In the genomic region with DNA sequence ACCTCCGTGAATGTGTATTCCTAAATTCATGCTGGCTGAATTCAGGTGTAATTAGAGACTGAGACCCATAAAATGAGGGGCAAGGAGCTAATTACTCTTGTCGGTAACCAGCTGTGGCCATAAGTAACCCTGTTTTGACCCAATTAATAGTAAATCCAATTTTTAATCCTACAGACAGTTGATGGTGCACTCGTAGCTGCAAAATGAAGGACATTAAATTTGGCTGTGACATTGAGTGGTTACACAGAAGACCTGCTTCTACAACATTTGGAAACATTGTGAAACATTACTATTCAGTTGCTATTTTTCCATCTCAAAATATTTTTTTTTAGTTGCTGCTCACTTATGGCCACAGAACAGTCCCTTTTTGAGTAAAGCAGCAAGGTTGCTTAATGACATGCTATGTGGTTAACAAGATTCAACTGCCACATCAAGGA, we compare ENCODE assay signal across 9 cellular contexts. TPM values are rescaled to one million over a fixed set of nuclear protein-coding genes. Genes with fewer than 3 reads are reported as not detected.
DNase-seq lines count a peak whose midpoint lies in the region; TF ChIP-seq lines count a peak whose summit lies in the region.
"Had no signal": no experiment of that assay in that cellular context is flagged by ENCODE, and none has a peak within 500 bp of the region (broad histone marks: within the 10 kb centered on the region; RNA-seq: fewer than 3 reads in every experiment).

No MANE protein-coding gene starts in this region.

- no peaks in the 10 kb centered on the region for H3K9me3 Mint-ChIP-seq in activated CD4-positive, alpha-beta T cell treated with anti-CD3 and anti-CD28 coated beads, Interleukin-2, amount 10 ng/mL, durations not matched to agents 24 days and 14 days
- H3K9me3 Mint-ChIP-seq in nephron progenitor cell = no peaks in the 10 kb centered on the region

- H3K9me3 ChIP-seq in right atrium auricular region (no peaks in the 10 kb centered on the region), testis (no peaks in the 10 kb centered on the region)

- H3K4me3 ChIP-seq in right atrium auricular region (peak overlapping the region; percentile 28 to 29), testis (no peak overlapping the region)

- WGBS in testis, 2 donors = 34 to 39% methylated on average over 3 of the region's 3 CpGs

- DNase-seq in activated CD4-positive, alpha-beta T cell treated with anti-CD3 and anti-CD28 coated beads, Interleukin-2, amount 10 ng/mL, durations not matched to agents 24 days and 14 days = no peak
- no peak for DNase-seq in activated CD4-positive, alpha-beta T cell treated with anti-CD3 and anti-CD28 coated beads for 48 hours
- peak; percentile 93 for DNase-seq in SIG-M5 treated with dmso at 0.1 percent for 504 hours (lab: John Stamatoyannopoulos, UW; ENCODE audit: unreplicated experiment)
- DNase-seq in right atrium auricular region (ENCODE audit: low spot score) = no peak
- DNase-seq in testis = no peak
- DNase-seq in T-helper 9 cell = no peak
- no peak for DNase-seq in pons (ENCODE audit: low spot score)
- DNase-seq in nephron progenitor cell = no peak

- H3K27me3 Mint-ChIP-seq in activated CD4-positive, alpha-beta T cell treated with anti-CD3 and anti-CD28 coated beads, Interleukin-2, amount 10 ng/mL, durations not matched to agents 24 days and 14 days = no peaks in the 10 kb centered on the region
- no peaks in the 10 kb centered on the region for H3K27me3 Mint-ChIP-seq in nephron progenitor cell (ENCODE audit: low read depth, poor library complexity)

- no peak for TF ChIP-seq POLR2A in testis (IDR thresholded peaks at IDR 0.05)

- H3K27me3 ChIP-seq in right atrium auricular region (no peaks in the 10 kb centered on the region), testis (no peaks in the 10 kb centered on the region)

- peak overlapping the region; percentile 79 to 85 for H3K27ac ChIP-seq in right atrium auricular region
- peak overlapping the region; percentile 2 to 78 for H3K27ac ChIP-seq in testis
- H3K27ac ChIP-seq: C4-2B had no signal

- peaks cover 67% of the 10 kb centered on the region for H3K4me1 Mint-ChIP-seq in activated CD4-positive, alpha-beta T cell treated with anti-CD3 and anti-CD28 coated beads, Interleukin-2, amount 10 ng/mL, durations not matched to agents 24 days and 14 days
- peaks cover 9% of the 10 kb centered on the region for H3K4me1 Mint-ChIP-seq in nephron progenitor cell

- H3K36me3 ChIP-seq in right atrium auricular region = peaks cover 16% of the 10 kb centered on the region
- H3K36me3 ChIP-seq in testis (ENCODE audit: low read depth, missing control alignments) = no peaks in the 10 kb centered on the region

- H3K27ac Mint-ChIP-seq in activated CD4-positive, alpha-beta T cell treated with anti-CD3 and anti-CD28 coated beads, Interleukin-2, amount 10 ng/mL, durations not matched to agents 24 days and 14 days = peak overlapping the region; percentile 81
- H3K27ac Mint-ChIP-seq in nephron progenitor cell = no peak overlapping the region

- intact Hi-C loops in activated CD4-positive, alpha-beta T cell treated with anti-CD3 and anti-CD28 coated beads, Interleukin-2, amount 10 ng/mL, durations not matched to agents 24 days and 14 days (cut with micrococcal nuclease) = loop anchor here (1.0 to 10.0 kb wide), 4 partner anchors 9 to 1098 kb away; a partner anchor contains a TSS
- intact Hi-C loops in testis (cut with DNase I; ENCODE audit: low total_unique reads) = no loop called here

- peak overlapping the region; percentile 60 for H3K4me3 Mint-ChIP-seq in activated CD4-positive, alpha-beta T cell treated with anti-CD3 and anti-CD28 coated beads, Interleukin-2, amount 10 ng/mL, durations not matched to agents 24 days and 14 days
- no peak overlapping the region for H3K4me3 Mint-ChIP-seq in nephron progenitor cell

- H3K36me3 Mint-ChIP-seq in activated CD4-positive, alpha-beta T cell treated with anti-CD3 and anti-CD28 coated beads, Interleukin-2, amount 10 ng/mL, durations not matched to agents 24 days and 14 days (ENCODE audit: low read depth) = peaks cover 45% of the 10 kb centered on the region
- H3K36me3 Mint-ChIP-seq in nephron progenitor cell (ENCODE audit: low read depth) = peaks cover 14% of the 10 kb centered on the region

- H3K4me1 ChIP-seq in right atrium auricular region (peaks cover 0 to 89% of the 10 kb centered on the region in 2 donors), testis (peaks cover 41% of the 10 kb centered on the region)

- TF ChIP-seq CTCF in right atrium auricular region (IDR thresholded peaks at IDR 0.05) (no peak), testis (IDR thresholded peaks at IDR 0.05) (no peak), nephron progenitor cell (IDR thresholded peaks at IDR 0.05) (no peak)

RNA-seq across cellular contexts. Expression of a gene that starts 33.0 kb away (rescaled TPM):
- 296 and 298 TPM in 2 replicates for total RNA-seq in activated CD4-positive, alpha-beta T cell treated with anti-CD3 and anti-CD28 coated beads, Interleukin-2, amount 10 ng/mL, durations not matched to agents 24 days and 14 days
- total RNA-seq in right atrium auricular region (100 to 1,000 TPM; 199 to 327 TPM), testis (100 to 1,000 TPM; 145 to 167 TPM)
- 36.5 TPM for polyA plus RNA-seq in testis (ENCODE audit: insufficient read depth, low read depth, low replicate concordance)

Comparison
In these comparisons a context has a peak if more than half of its experiments do, and no peak if none do; other contexts are left out.
1. H3K4me3 ChIP-seq: peak in right atrium auricular region (2 of 2); none in testis (0 of 2).